In genomic region chr16:2008009-2008526, GRCh38 we compare ENCODE assay signal across 1 cellular context.
TF ChIP-seq lines count a peak whose summit lies in the region.

No MANE protein-coding gene starts in this region.

TF ChIP-seq in HEK293, 187 proteins besides CTCF, POLR2A, EP300 and RAD21 (continued from another document):
- no peak for TF ChIP-seq ZNF26 (tag by site-specific recombination; IDR thresholded peaks at IDR 0.05)
- no peak for TF ChIP-seq ZNF133 (tag by site-specific recombination; IDR thresholded peaks at IDR 0.05)
- no peak for TF ChIP-seq ZBTB6 (tag by site-specific recombination; IDR thresholded peaks at IDR 0.05)
- peak; percentile 69 for TF ChIP-seq ZNF366 (tag by site-specific recombination; conservative IDR thresholded peaks at IDR 0.05)
- no peak for TF ChIP-seq ZNF24 (tag by site-specific recombination; IDR thresholded peaks at IDR 0.05)
- peak; percentile 35; the same call in 1 of the 2 replicates for TF ChIP-seq ZIC2 (tag by site-specific recombination; IDR thresholded peaks at IDR 0.05)
- no peak for TF ChIP-seq OVOL3 (tag by site-specific recombination; IDR thresholded peaks at IDR 0.05)
- no peak for TF ChIP-seq HOXD13 (CRISPR knock-in tag; IDR thresholded peaks at IDR 0.05; ENCODE audit: borderline replicate concordance)
- no peak for TF ChIP-seq ZNF704 (tag by site-specific recombination; IDR thresholded peaks at IDR 0.05)
- no peak for TF ChIP-seq YY2 (tag by site-specific recombination; IDR thresholded peaks at IDR 0.05)
- no peak for TF ChIP-seq ZNF148 (tag by site-specific recombination; IDR thresholded peaks at IDR 0.05; ENCODE audit: borderline replicate concordance)
- TF ChIP-seq FEZF1 (tag by site-specific recombination; IDR thresholded peaks at IDR 0.05) = no peak
- peak; percentile 66 for TF ChIP-seq ZNF692 (tag by site-specific recombination; IDR thresholded peaks at IDR 0.05)
- no peak for TF ChIP-seq ZNF677 (tag by site-specific recombination; IDR thresholded peaks at IDR 0.05)
- TF ChIP-seq GLIS1 (tag by site-specific recombination; IDR thresholded peaks at IDR 0.05) = no peak; the same call in none of the 2 replicates
